ENCODE assay signal across 1 cellular context in the genomic region with DNA sequence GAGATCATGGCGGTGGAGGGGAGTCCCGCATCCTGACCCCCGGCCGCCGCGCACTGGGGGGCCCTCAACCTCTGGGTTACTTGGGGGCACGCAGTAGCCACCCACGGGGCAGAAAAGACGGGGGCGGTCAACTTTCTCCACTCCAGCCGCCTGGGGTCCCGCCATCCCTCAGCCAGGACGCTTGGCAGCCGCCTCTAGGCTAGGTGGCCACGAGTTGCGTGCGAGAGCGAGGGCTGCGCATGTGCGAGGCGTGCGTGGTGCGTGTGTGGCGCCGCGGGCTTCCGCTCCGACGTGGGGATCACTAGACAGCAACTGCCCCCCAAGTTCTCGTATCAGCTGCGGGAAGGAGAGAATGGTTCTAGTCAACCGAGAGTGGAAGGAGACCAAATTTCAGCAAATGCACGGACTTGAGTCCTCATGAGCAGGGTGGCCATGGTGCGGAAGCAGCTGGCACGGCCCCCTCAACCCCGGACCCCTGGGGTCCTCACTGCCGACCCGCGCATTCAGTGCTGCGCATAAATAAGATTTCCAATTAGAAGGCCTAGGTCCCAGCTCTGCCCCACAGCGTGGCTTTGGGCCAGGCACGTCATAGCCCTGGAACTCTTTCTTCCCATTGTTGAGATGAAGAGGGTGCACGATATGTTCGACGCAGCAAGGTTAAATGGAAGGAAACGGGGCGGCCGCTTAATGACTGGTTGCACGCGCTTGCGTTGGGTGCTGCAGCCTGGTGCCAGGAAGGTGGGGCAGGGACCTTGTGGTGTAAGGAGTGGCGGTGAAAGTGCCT.
TF ChIP-seq lines count a peak whose summit lies in the region.

No MANE protein-coding gene starts in this region.

TF ChIP-seq in GM23338, 12 proteins besides CTCF, POLR2A, EP300 and RAD21 (continued from another document):
- TF ChIP-seq ZNF462 (CRISPR knock-in tag; IDR thresholded peaks at IDR 0.05) (no peak), ZNF114 (CRISPR knock-in tag; IDR thresholded peaks at IDR 0.05) (no peak), POLR2AphosphoS5 (IDR thresholded peaks at IDR 0.05; ENCODE audit: low read depth) (no peak), NANOG (IDR thresholded peaks at IDR 0.05; ENCODE audit: borderline replicate concordance) (no peak), EZH2 (IDR thresholded peaks at IDR 0.05; ENCODE audit: low read depth, unreplicated experiment) (no peak), JUNB (IDR thresholded peaks at IDR 0.05; ENCODE audit: unreplicated experiment) (no peak), CREB1 (CRISPR knock-in tag; IDR thresholded peaks at IDR 0.05; ENCODE audit: low read depth) (no peak)
- TF ChIP-seq, protein P1, sequence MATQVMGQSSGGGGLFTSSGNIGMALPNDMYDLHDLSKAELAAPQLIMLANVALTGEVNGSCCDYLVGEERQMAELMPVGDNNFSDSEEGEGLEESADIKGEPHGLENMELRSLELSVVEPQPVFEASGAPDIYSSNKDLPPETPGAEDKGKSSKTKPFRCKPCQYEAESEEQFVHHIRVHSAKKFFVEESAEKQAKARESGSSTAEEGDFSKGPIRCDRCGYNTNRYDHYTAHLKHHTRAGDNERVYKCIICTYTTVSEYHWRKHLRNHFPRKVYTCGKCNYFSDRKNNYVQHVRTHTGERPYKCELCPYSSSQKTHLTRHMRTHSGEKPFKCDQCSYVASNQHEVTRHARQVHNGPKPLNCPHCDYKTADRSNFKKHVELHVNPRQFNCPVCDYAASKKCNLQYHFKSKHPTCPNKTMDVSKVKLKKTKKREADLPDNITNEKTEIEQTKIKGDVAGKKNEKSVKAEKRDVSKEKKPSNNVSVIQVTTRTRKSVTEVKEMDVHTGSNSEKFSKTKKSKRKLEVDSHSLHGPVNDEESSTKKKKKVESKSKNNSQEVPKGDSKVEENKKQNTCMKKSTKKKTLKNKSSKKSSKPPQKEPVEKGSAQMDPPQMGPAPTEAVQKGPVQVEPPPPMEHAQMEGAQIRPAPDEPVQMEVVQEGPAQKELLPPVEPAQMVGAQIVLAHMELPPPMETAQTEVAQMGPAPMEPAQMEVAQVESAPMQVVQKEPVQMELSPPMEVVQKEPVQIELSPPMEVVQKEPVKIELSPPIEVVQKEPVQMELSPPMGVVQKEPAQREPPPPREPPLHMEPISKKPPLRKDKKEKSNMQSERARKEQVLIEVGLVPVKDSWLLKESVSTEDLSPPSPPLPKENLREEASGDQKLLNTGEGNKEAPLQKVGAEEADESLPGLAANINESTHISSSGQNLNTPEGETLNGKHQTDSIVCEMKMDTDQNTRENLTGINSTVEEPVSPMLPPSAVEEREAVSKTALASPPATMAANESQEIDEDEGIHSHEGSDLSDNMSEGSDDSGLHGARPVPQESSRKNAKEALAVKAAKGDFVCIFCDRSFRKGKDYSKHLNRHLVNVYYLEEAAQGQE (IDR thresholded peaks at IDR 0.05; ENCODE audit: unreplicated experiment), result no peak
- TF ChIP-seq, protein P2, sequence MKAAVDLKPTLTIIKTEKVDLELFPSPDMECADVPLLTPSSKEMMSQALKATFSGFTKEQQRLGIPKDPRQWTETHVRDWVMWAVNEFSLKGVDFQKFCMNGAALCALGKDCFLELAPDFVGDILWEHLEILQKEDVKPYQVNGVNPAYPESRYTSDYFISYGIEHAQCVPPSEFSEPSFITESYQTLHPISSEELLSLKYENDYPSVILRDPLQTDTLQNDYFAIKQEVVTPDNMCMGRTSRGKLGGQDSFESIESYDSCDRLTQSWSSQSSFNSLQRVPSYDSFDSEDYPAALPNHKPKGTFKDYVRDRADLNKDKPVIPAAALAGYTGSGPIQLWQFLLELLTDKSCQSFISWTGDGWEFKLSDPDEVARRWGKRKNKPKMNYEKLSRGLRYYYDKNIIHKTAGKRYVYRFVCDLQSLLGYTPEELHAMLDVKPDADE (IDR thresholded peaks at IDR 0.05), result no peak
